ENCODE assay signal across 19 cellular contexts in the genomic region with DNA sequence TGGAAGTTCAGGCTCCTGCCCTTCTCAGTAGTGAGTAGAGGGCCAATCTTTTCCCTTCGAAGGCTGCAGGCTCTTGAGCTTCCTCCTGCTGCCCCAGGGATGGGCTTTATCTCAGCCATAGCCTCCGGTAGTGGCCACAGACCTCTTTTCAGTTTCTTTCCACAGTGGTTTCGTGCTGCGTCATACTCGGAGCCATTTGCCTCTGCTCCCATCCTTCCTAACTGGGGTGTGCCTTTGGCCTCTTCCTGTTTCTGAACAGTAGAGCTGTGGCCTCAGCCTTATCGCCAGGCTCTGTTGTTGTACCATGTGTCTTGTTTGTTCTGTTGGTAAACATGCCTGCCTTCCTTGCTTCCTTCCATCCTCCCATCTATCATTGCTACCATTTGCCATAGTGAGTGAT.
DNase-seq lines count a peak whose midpoint lies in the region; ATAC-seq and TF ChIP-seq lines count a peak whose summit lies in the region.
"Had no signal": no experiment of that assay in that cellular context is flagged by ENCODE, and none has a peak within 500 bp of the region (broad histone marks: within the 10 kb centered on the region; RNA-seq: fewer than 3 reads in every experiment).

No MANE protein-coding gene starts in this region.

- peak overlapping the region; percentile 3 for H3K27ac Mint-ChIP-seq in central memory CD8-positive, alpha-beta T cell (ENCODE audit: low read depth)
- peak overlapping the region; percentile 6 for H3K27ac Mint-ChIP-seq in stimulated activated effector memory CD8-positive, alpha-beta T cell treated with anti-CD3 and anti-CD28 coated beads, Interleukin-12 subunit alpha, Interleukin-12 subunit beta, amount 100 ng/mL, for 72 hours

- in situ Hi-C loops in GM13977 (cut with MboI; ENCODE audit: low pct_unique_long_range_greater_than_20kb, low sequenced_read_pairs, unreplicated experiment): no loop called here

- H3K36me3 Mint-ChIP-seq in central memory CD8-positive, alpha-beta T cell (ENCODE audit: insufficient read depth): peaks cover 4% of the 10 kb centered on the region
- no peaks in the 10 kb centered on the region for H3K36me3 Mint-ChIP-seq in stimulated activated effector memory CD8-positive, alpha-beta T cell treated with anti-CD3 and anti-CD28 coated beads, Interleukin-12 subunit alpha, Interleukin-12 subunit beta, amount 100 ng/mL, for 72 hours

- no peak for ATAC-seq in central memory CD8-positive, alpha-beta T cell (replicated peaks; ENCODE audit: extremely low read depth, poor library complexity, severe bottlenecking)
- no peak for ATAC-seq in stimulated activated effector memory CD8-positive, alpha-beta T cell treated with anti-CD3 and anti-CD28 coated beads, Interleukin-12 subunit alpha, Interleukin-12 subunit beta, amount 100 ng/mL, for 72 hours
- ATAC-seq: SK-N-SH treated with all-trans-retinoic acid at 6 μM for 48 hours had no signal

- H3K4me3 ChIP-seq in GM12865 (ENCODE audit: low read depth, low read length): no peak overlapping the region
- H3K4me3 ChIP-seq: HAP-1, Peyer's patch had no signal

- peaks cover 7% of the 10 kb centered on the region for H3K4me1 Mint-ChIP-seq in central memory CD8-positive, alpha-beta T cell
- peaks cover 9% of the 10 kb centered on the region for H3K4me1 Mint-ChIP-seq in stimulated activated effector memory CD8-positive, alpha-beta T cell treated with anti-CD3 and anti-CD28 coated beads, Interleukin-12 subunit alpha, Interleukin-12 subunit beta, amount 100 ng/mL, for 72 hours

- H3K4me3 Mint-ChIP-seq in central memory CD8-positive, alpha-beta T cell: no peak overlapping the region
- H3K4me3 Mint-ChIP-seq in stimulated activated effector memory CD8-positive, alpha-beta T cell treated with anti-CD3 and anti-CD28 coated beads, Interleukin-12 subunit alpha, Interleukin-12 subunit beta, amount 100 ng/mL, for 72 hours: no peak overlapping the region

- no peak for TF ChIP-seq CTCF in GM12865 (IDR thresholded peaks at IDR 0.05; ENCODE audit: insufficient read depth, low read depth, low read length, missing control alignments)
- no peak for TF ChIP-seq CTCF in GM13977 (IDR thresholded peaks at IDR 0.05; ENCODE audit: extremely low read depth, insufficient read depth, missing control alignments)

- H3K9me3 Mint-ChIP-seq in central memory CD8-positive, alpha-beta T cell: no peaks in the 10 kb centered on the region
- no peaks in the 10 kb centered on the region for H3K9me3 Mint-ChIP-seq in stimulated activated effector memory CD8-positive, alpha-beta T cell treated with anti-CD3 and anti-CD28 coated beads, Interleukin-12 subunit alpha, Interleukin-12 subunit beta, amount 100 ng/mL, for 72 hours

- peak; percentile 64 for DNase-seq in GM12865 (ENCODE audit: low read depth)
- peak; percentile 16 for DNase-seq in OCI-M2 (lab: John Stamatoyannopoulos, UW; ENCODE audit: unreplicated experiment)
- DNase-seq in central memory CD8-positive, alpha-beta T cell (ENCODE audit: low spot score in 2 of 2): no peak
- no peak for DNase-seq in stimulated activated effector memory CD8-positive, alpha-beta T cell treated with anti-CD3 and anti-CD28 coated beads, Interleukin-12 subunit alpha, Interleukin-12 subunit beta, amount 100 ng/mL, for 72 hours (ENCODE audit: low spot score in 2 of 2)
- DNase-seq in retina: no peak
- no peak for DNase-seq in GM13977 (ENCODE audit: low spot score)
- DNase-seq in germinal center (ENCODE audit: low spot score): no peak
- DNase-seq: C1 segment of cervical spinal cord, Calu3, DMS53, KG1, NCI-H1048, NCI-H1436 treated with DMSO at 0.1 percent for 48 hours, NCI-H2029 treated with DMSO at 0.1 percent for 48 hours, NCI-H774, Peyer's patch, SHP77 had no signal

- no peaks in the 10 kb centered on the region for H3K27me3 Mint-ChIP-seq in central memory CD8-positive, alpha-beta T cell

Comparison
In these comparisons a context has a peak if more than half of its experiments do, and no peak if none do; other contexts are left out.
1. DNase-seq: peak in GM12865 (single experiment) and OCI-M2 (single experiment); none in central memory CD8-positive, alpha-beta T cell (0 of 2), stimulated activated effector memory CD8-positive, alpha-beta T cell treated with anti-CD3 and anti-CD28 coated beads, Interleukin-12 subunit alpha, Interleukin-12 subunit beta, amount 100 ng/mL, for 72 hours (0 of 2), retina (single experiment), GM13977 (single experiment) and germinal center (single experiment).